ENCODE assay signal across 1 cellular context in the genomic region with DNA sequence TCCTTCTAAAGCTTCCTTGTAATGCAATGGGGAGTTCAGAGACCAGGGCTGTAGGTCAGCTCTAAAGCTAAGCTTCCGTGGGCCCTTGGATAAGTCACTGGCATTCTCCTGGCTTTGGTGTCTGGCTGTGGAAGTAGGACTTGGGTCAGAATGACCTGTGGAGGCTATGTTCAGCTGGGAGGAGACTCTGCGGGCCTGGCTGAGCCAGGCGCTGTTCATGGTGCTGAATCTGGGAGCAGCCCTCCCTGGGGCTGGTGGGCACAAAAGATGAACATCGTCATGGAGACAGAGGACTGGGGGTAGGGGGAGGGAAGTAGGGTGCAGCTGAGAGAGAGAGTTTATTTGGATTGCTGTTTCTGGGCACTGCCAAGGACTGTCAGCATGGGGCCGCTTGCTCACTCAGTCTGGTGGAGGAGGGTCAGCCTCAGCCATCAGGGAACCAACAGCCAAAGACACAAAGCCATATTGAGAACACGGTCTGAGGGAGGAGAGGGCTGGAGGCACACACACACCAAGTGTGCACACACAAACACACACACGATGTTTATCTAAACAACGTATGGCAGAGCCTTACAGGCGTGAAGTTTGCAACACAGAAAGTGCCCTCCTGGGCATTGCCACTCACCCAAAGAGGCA.
TF ChIP-seq lines count a peak whose summit lies in the region.

No MANE protein-coding gene starts in this region.

TF ChIP-seq in WTC11, 78 proteins besides CTCF, POLR2A, EP300 and RAD21 (continued from another document):
- TF ChIP-seq, protein P1, sequence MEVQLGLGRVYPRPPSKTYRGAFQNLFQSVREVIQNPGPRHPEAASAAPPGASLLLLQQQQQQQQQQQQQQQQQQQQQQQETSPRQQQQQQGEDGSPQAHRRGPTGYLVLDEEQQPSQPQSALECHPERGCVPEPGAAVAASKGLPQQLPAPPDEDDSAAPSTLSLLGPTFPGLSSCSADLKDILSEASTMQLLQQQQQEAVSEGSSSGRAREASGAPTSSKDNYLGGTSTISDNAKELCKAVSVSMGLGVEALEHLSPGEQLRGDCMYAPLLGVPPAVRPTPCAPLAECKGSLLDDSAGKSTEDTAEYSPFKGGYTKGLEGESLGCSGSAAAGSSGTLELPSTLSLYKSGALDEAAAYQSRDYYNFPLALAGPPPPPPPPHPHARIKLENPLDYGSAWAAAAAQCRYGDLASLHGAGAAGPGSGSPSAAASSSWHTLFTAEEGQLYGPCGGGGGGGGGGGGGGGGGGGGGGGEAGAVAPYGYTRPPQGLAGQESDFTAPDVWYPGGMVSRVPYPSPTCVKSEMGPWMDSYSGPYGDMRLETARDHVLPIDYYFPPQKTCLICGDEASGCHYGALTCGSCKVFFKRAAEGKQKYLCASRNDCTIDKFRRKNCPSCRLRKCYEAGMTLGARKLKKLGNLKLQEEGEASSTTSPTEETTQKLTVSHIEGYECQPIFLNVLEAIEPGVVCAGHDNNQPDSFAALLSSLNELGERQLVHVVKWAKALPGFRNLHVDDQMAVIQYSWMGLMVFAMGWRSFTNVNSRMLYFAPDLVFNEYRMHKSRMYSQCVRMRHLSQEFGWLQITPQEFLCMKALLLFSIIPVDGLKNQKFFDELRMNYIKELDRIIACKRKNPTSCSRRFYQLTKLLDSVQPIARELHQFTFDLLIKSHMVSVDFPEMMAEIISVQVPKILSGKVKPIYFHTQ (CRISPR knock-in tag; IDR thresholded peaks at IDR 0.05): no peak
- peak; percentile 86; the same call in 1 of the 2 replicates for TF ChIP-seq ZNF121 (CRISPR knock-in tag; IDR thresholded peaks at IDR 0.05)
- TF ChIP-seq ESRRA (CRISPR knock-in tag; IDR thresholded peaks at IDR 0.05; ENCODE audit: borderline replicate concordance): 0 out of 2 replicates have a peak, but pooled peaks have one; percentile 21
- no peak for TF ChIP-seq NFATC4 (CRISPR knock-in tag; IDR thresholded peaks at IDR 0.05)
- TF ChIP-seq FOXJ3 (CRISPR knock-in tag; IDR thresholded peaks at IDR 0.05; ENCODE audit: borderline replicate concordance): no peak
- TF ChIP-seq ELF4 (CRISPR knock-in tag; IDR thresholded peaks at IDR 0.05; ENCODE audit: low read depth): no peak
- TF ChIP-seq ETV6 (CRISPR knock-in tag; IDR thresholded peaks at IDR 0.05): no peak
- TF ChIP-seq, protein P2, sequence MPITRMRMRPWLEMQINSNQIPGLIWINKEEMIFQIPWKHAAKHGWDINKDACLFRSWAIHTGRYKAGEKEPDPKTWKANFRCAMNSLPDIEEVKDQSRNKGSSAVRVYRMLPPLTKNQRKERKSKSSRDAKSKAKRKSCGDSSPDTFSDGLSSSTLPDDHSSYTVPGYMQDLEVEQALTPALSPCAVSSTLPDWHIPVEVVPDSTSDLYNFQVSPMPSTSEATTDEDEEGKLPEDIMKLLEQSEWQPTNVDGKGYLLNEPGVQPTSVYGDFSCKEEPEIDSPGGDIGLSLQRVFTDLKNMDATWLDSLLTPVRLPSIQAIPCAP (CRISPR knock-in tag; IDR thresholded peaks at IDR 0.05): peak; percentile 62; the same call in 1 of the 2 replicates
- no peak; the same call in 1 of the 2 replicates for TF ChIP-seq SMAD3 (CRISPR knock-in tag; IDR thresholded peaks at IDR 0.05; ENCODE audit: borderline replicate concordance)
- no peak for TF ChIP-seq SOX15 (CRISPR knock-in tag; IDR thresholded peaks at IDR 0.05)
- no peak for TF ChIP-seq ZNF671 (CRISPR knock-in tag; IDR thresholded peaks at IDR 0.05)
- no peak for TF ChIP-seq TEAD1 (CRISPR knock-in tag; IDR thresholded peaks at IDR 0.05)
- no peak for TF ChIP-seq ZNF232 (CRISPR knock-in tag; IDR thresholded peaks at IDR 0.05)
- TF ChIP-seq, protein P3, sequence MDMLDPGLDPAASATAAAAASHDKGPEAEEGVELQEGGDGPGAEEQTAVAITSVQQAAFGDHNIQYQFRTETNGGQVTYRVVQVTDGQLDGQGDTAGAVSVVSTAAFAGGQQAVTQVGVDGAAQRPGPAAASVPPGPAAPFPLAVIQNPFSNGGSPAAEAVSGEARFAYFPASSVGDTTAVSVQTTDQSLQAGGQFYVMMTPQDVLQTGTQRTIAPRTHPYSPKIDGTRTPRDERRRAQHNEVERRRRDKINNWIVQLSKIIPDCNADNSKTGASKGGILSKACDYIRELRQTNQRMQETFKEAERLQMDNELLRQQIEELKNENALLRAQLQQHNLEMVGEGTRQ (CRISPR knock-in tag; IDR thresholded peaks at IDR 0.05): no peak
- TF ChIP-seq NR2C2 (CRISPR knock-in tag; IDR thresholded peaks at IDR 0.05): no peak
- TF ChIP-seq, protein P4, sequence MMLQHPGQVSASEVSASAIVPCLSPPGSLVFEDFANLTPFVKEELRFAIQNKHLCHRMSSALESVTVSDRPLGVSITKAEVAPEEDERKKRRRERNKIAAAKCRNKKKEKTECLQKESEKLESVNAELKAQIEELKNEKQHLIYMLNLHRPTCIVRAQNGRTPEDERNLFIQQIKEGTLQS (CRISPR knock-in tag; conservative IDR thresholded peaks at IDR 0.05): no peak
- TF ChIP-seq, protein P5, sequence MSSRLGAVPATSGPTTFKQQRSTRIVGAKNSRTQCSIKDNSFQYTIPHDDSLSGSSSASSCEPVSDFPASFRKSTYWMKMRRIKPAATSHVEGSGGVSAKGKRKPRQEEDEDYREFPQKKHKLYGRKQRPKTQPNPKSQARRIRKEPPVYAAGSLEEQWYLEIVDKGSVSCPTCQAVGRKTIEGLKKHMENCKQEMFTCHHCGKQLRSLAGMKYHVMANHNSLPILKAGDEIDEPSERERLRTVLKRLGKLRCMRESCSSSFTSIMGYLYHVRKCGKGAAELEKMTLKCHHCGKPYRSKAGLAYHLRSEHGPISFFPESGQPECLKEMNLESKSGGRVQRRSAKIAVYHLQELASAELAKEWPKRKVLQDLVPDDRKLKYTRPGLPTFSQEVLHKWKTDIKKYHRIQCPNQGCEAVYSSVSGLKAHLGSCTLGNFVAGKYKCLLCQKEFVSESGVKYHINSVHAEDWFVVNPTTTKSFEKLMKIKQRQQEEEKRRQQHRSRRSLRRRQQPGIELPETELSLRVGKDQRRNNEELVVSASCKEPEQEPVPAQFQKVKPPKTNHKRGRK (CRISPR knock-in tag; IDR thresholded peaks at IDR 0.05; ENCODE audit: borderline replicate concordance): no peak
- TF ChIP-seq NFE2L1 (CRISPR knock-in tag; IDR thresholded peaks at IDR 0.05): 0 out of 2 replicates have a peak, but pooled peaks have one; percentile 7
- no peak for TF ChIP-seq NR3C1 (CRISPR knock-in tag; conservative IDR thresholded peaks at IDR 0.05; ENCODE audit: low read depth)
- no peak for TF ChIP-seq GRHL2 (CRISPR knock-in tag; IDR thresholded peaks at IDR 0.05; ENCODE audit: insufficient replicate concordance, severe bottlenecking)
- no peak for TF ChIP-seq RORB (CRISPR knock-in tag; IDR thresholded peaks at IDR 0.05)
- TF ChIP-seq SMAD4 (CRISPR knock-in tag; IDR thresholded peaks at IDR 0.05): peak; percentile 69; the same call in 1 of the 2 replicates
- TF ChIP-seq GTF2I (CRISPR knock-in tag; conservative IDR thresholded peaks at IDR 0.05): no peak
- TF ChIP-seq, protein P6, sequence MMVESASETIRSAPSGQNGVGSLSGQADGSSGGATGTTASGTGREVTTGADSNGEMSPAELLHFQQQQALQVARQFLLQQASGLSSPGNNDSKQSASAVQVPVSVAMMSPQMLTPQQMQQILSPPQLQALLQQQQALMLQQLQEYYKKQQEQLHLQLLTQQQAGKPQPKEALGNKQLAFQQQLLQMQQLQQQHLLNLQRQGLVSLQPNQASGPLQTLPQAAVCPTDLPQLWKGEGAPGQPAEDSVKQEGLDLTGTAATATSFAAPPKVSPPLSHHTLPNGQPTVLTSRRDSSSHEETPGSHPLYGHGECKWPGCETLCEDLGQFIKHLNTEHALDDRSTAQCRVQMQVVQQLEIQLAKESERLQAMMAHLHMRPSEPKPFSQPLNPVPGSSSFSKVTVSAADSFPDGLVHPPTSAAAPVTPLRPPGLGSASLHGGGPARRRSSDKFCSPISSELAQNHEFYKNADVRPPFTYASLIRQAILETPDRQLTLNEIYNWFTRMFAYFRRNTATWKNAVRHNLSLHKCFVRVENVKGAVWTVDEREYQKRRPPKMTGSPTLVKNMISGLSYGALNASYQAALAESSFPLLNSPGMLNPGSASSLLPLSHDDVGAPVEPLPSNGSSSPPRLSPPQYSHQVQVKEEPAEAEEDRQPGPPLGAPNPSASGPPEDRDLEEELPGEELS (CRISPR knock-in tag; IDR thresholded peaks at IDR 0.05): 0 out of 2 replicates have a peak, but pooled peaks have one; percentile 29
- TF ChIP-seq, protein P7, sequence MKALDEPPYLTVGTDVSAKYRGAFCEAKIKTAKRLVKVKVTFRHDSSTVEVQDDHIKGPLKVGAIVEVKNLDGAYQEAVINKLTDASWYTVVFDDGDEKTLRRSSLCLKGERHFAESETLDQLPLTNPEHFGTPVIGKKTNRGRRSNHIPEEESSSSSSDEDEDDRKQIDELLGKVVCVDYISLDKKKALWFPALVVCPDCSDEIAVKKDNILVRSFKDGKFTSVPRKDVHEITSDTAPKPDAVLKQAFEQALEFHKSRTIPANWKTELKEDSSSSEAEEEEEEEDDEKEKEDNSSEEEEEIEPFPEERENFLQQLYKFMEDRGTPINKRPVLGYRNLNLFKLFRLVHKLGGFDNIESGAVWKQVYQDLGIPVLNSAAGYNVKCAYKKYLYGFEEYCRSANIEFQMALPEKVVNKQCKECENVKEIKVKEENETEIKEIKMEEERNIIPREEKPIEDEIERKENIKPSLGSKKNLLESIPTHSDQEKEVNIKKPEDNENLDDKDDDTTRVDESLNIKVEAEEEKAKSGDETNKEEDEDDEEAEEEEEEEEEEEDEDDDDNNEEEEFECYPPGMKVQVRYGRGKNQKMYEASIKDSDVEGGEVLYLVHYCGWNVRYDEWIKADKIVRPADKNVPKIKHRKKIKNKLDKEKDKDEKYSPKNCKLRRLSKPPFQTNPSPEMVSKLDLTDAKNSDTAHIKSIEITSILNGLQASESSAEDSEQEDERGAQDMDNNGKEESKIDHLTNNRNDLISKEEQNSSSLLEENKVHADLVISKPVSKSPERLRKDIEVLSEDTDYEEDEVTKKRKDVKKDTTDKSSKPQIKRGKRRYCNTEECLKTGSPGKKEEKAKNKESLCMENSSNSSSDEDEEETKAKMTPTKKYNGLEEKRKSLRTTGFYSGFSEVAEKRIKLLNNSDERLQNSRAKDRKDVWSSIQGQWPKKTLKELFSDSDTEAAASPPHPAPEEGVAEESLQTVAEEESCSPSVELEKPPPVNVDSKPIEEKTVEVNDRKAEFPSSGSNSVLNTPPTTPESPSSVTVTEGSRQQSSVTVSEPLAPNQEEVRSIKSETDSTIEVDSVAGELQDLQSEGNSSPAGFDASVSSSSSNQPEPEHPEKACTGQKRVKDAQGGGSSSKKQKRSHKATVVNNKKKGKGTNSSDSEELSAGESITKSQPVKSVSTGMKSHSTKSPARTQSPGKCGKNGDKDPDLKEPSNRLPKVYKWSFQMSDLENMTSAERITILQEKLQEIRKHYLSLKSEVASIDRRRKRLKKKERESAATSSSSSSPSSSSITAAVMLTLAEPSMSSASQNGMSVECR (CRISPR knock-in tag; IDR thresholded peaks at IDR 0.05; ENCODE audit: borderline replicate concordance): 0 out of 2 replicates have a peak, but pooled peaks have one; percentile 36
- no peak for TF ChIP-seq RELA (CRISPR knock-in tag; IDR thresholded peaks at IDR 0.05; ENCODE audit: borderline replicate concordance)
- TF ChIP-seq, protein P8, sequence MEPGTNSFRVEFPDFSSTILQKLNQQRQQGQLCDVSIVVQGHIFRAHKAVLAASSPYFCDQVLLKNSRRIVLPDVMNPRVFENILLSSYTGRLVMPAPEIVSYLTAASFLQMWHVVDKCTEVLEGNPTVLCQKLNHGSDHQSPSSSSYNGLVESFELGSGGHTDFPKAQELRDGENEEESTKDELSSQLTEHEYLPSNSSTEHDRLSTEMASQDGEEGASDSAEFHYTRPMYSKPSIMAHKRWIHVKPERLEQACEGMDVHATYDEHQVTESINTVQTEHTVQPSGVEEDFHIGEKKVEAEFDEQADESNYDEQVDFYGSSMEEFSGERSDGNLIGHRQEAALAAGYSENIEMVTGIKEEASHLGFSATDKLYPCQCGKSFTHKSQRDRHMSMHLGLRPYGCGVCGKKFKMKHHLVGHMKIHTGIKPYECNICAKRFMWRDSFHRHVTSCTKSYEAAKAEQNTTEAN (CRISPR knock-in tag; IDR thresholded peaks at IDR 0.05): no peak
- no peak for TF ChIP-seq MXD4 (CRISPR knock-in tag; IDR thresholded peaks at IDR 0.05; ENCODE audit: borderline replicate concordance)
- TF ChIP-seq, protein P9, sequence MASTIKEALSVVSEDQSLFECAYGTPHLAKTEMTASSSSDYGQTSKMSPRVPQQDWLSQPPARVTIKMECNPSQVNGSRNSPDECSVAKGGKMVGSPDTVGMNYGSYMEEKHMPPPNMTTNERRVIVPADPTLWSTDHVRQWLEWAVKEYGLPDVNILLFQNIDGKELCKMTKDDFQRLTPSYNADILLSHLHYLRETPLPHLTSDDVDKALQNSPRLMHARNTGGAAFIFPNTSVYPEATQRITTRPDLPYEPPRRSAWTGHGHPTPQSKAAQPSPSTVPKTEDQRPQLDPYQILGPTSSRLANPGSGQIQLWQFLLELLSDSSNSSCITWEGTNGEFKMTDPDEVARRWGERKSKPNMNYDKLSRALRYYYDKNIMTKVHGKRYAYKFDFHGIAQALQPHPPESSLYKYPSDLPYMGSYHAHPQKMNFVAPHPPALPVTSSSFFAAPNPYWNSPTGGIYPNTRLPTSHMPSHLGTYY (CRISPR knock-in tag; IDR thresholded peaks at IDR 0.05): no peak
- no peak for TF ChIP-seq HMGA2 (CRISPR knock-in tag; IDR thresholded peaks at IDR 0.05)
- TF ChIP-seq, protein P10, sequence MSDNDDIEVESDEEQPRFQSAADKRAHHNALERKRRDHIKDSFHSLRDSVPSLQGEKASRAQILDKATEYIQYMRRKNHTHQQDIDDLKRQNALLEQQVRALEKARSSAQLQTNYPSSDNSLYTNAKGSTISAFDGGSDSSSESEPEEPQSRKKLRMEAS (CRISPR knock-in tag; IDR thresholded peaks at IDR 0.05): no peak; the same call in 1 of the 2 replicates
- no peak for TF ChIP-seq ZNF416 (CRISPR knock-in tag; IDR thresholded peaks at IDR 0.05)
